In the genomic region with DNA sequence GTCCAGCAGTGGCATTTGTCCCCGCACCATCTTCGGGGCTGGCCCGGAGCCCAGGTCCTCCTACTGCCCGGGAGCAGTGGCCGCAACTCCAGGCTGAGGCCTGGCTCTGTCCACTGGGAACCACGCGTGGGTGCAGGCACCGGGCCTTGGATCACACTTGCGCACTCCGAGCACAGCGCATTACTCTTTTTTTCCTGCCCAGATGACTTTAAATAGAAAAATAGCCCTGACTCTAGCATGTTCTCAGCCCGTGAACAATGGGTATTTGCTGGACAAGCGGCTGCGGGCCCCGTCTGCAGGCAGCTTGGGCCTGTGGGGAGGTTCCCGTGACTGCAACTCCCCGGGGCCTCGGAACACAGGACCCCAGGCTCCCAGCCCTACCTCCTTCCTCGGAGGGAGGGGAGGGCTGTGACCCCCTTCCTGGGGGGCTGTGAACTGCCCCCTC, we compare ENCODE assay signal across 10 cellular contexts.
DNase-seq lines count a peak whose midpoint lies in the region; ATAC-seq and TF ChIP-seq lines count a peak whose summit lies in the region.
"Had no signal": no experiment of that assay in that cellular context is flagged by ENCODE, and none has a peak within 500 bp of the region (broad histone marks: within the 10 kb centered on the region; RNA-seq: fewer than 3 reads in every experiment).

No MANE protein-coding gene starts in this region.

- 1 to 2% methylated on average over 19 of the region's 19 CpGs for WGBS in aorta, 2 donors

- H3K27me3 ChIP-seq in foreskin keratinocyte (peaks cover 40% of the 10 kb centered on the region), neuron (ENCODE audit: insufficient read depth, low read length) (peaks cover 38% of the 10 kb centered on the region), aorta (ENCODE audit: control insufficient read depth in 1 of 2, insufficient read depth in 2 of 2, low read length in 1 of 2) (no peaks in the 10 kb centered on the region)

- H3K9me3 ChIP-seq in neuron (ENCODE audit: low read length) (peaks cover 2% of the 10 kb centered on the region), aorta (ENCODE audit: control insufficient read depth, low read length) (no peaks in the 10 kb centered on the region)

- H3K36me3 ChIP-seq in neuron (ENCODE audit: insufficient read depth, low read length) (no peaks in the 10 kb centered on the region), aorta (ENCODE audit: control insufficient read depth in 1 of 2, insufficient read depth in 2 of 2, low read length in 1 of 2) (no peaks in the 10 kb centered on the region)

- H2AFZ ChIP-seq in neuron (ENCODE audit: low read depth, low read length) = peak overlapping the region; percentile 95

- peaks cover 50% of the 10 kb centered on the region for H3K27me3 Mint-ChIP-seq in activated CD4-positive, alpha-beta T cell treated with anti-CD3 and anti-CD28 coated beads, Interleukin-2, amount 10 ng/mL, durations not matched to agents 24 days and 14 days

- no peaks in the 10 kb centered on the region for H3K4me1 ChIP-seq in foreskin keratinocyte
- peaks cover 28% of the 10 kb centered on the region for H3K4me1 ChIP-seq in neuron (ENCODE audit: insufficient read depth, low read length)
- no peaks in the 10 kb centered on the region for H3K4me1 ChIP-seq in aorta (ENCODE audit: control insufficient read depth in 1 of 2, insufficient read depth in 2 of 2, low read length in 2 of 2)

- peak; percentile 24 for DNase-seq in activated CD4-positive, alpha-beta T cell treated with anti-CD3 and anti-CD28 coated beads, Interleukin-2, amount 10 ng/mL, durations not matched to agents 24 days and 14 days
- DNase-seq in activated CD4-positive, alpha-beta T cell treated with anti-CD3 and anti-CD28 coated beads, Interleukin-2, amount 50 U/mL, for 48 hours = no peak
- DNase-seq in foreskin keratinocyte (no peak), aorta (peak; percentile 69 to 87), SHP77 treated with DMSO at 0.1 percent for 48 hours (lab: John Stamatoyannopoulos, UW) (no peak)
- DNase-seq: stimulated activated CD4-positive, alpha-beta T cell treated with anti-CD3 and anti-CD28 coated beads, Interleukin-12 subunit alpha, Interleukin-12 subunit beta, amount 100 ng/mL, for 4 hours had no signal

- H3K36me3 Mint-ChIP-seq in activated CD4-positive, alpha-beta T cell treated with anti-CD3 and anti-CD28 coated beads, Interleukin-2, amount 10 ng/mL, durations not matched to agents 24 days and 14 days (ENCODE audit: low read depth) = no peaks in the 10 kb centered on the region

- no peak for TF ChIP-seq CTCF in foreskin keratinocyte (conservative IDR thresholded peaks at IDR 0.05)

- H3K27ac Mint-ChIP-seq in activated CD4-positive, alpha-beta T cell treated with anti-CD3 and anti-CD28 coated beads, Interleukin-2, amount 10 ng/mL, durations not matched to agents 24 days and 14 days = no peak overlapping the region

- H3K4me1 Mint-ChIP-seq in activated CD4-positive, alpha-beta T cell treated with anti-CD3 and anti-CD28 coated beads, Interleukin-2, amount 10 ng/mL, durations not matched to agents 24 days and 14 days = no peaks in the 10 kb centered on the region

- no peak overlapping the region for H3K4me3 Mint-ChIP-seq in activated CD4-positive, alpha-beta T cell treated with anti-CD3 and anti-CD28 coated beads, Interleukin-2, amount 10 ng/mL, durations not matched to agents 24 days and 14 days
- H3K4me3 Mint-ChIP-seq: central memory CD8-positive, alpha-beta T cell had no signal

- H3K27ac ChIP-seq in foreskin keratinocyte (no peak overlapping the region), aorta (ENCODE audit: low read depth in 1 of 2, low read length in 2 of 2) (no peak overlapping the region)

- no peaks in the 10 kb centered on the region for H3K9me3 Mint-ChIP-seq in activated CD4-positive, alpha-beta T cell treated with anti-CD3 and anti-CD28 coated beads, Interleukin-2, amount 10 ng/mL, durations not matched to agents 24 days and 14 days
- H3K9me3 Mint-ChIP-seq: central memory CD8-positive, alpha-beta T cell had no signal

- H3K4me3 ChIP-seq in neuron (ENCODE audit: low read length) (peak overlapping the region; percentile 50), aorta (ENCODE audit: low read length in 2 of 2) (peak overlapping the region in 1 of 2 donors; percentile 15)

- ATAC-seq in foreskin keratinocyte = peak; percentile 11
- peak; percentile 69 for ATAC-seq in aorta (ENCODE audit: low FRiP score)
- no peak for ATAC-seq in HG02571 (IDR thresholded peaks at IDR 0.05; ENCODE audit: unreplicated experiment)
- ATAC-seq in HG02759 (IDR thresholded peaks at IDR 0.05; ENCODE audit: unreplicated experiment) = no peak

- intact Hi-C loops in activated CD4-positive, alpha-beta T cell treated with anti-CD3 and anti-CD28 coated beads, Interleukin-2, amount 10 ng/mL, durations not matched to agents 24 days and 14 days (cut with micrococcal nuclease) = loop anchor here (5.0 kb wide), 2 partner anchors 162 to 343 kb away; a partner anchor contains a TSS
- intact Hi-C loops in aorta (cut with DNase I) = no loop called here

Comparison
In these comparisons a context has a peak if more than half of its experiments do, and no peak if none do; other contexts are left out.
1. DNase-seq: peak in activated CD4-positive, alpha-beta T cell treated with anti-CD3 and anti-CD28 coated beads, Interleukin-2, amount 10 ng/mL, durations not matched to agents 24 days and 14 days (single experiment) and aorta (2 of 2); none in activated CD4-positive, alpha-beta T cell treated with anti-CD3 and anti-CD28 coated beads, Interleukin-2, amount 50 U/mL, for 48 hours (0 of 2), foreskin keratinocyte (0 of 2) and SHP77 treated with DMSO at 0.1 percent for 48 hours (single experiment).
2. ATAC-seq: peak in foreskin keratinocyte (single experiment) and aorta (single experiment); none in HG02571 (single experiment) and HG02759 (single experiment).